In the genomic region with DNA sequence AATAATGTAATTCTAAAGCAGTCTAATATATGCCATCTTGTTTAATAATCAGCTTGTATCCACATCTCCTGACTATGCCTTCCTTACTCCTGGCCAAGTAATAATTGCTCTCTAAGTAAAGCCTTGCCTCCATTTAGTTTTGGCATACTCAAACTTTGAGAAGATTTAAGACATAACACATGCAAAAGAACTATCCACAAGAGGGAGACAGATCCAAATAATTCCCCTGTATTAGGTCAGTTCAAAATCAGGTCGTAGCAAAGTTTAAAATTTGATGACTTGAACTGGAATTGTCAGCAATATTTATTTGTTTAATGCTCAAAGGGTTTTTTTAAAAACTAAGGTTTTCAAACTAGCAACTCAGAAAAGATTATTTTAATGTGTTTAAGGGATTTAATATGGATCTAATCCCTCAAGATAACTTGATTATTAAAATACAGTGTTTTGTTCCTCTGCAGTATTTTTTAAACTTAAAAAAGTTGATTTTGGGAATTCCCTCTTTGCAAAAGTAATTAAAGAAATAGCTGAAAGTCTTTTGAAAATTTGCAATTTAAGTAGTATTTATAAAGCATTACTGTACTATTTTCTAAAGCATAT, we compare ENCODE assay signal across 8 cellular contexts.
DNase-seq lines count a peak whose midpoint lies in the region; ATAC-seq and TF ChIP-seq lines count a peak whose summit lies in the region.

No MANE protein-coding gene starts in this region.

- intact Hi-C loops in activated T-helper 1 cell treated with anti-CD3 and anti-CD28 coated beads, Interleukin-12 subunit alpha, Interleukin-12 subunit beta, Interleukin-2, Interleukin-4 antibody, amounts not matched to agents 30 ng/mL and 10 ng/mL and 1 ng/mL, durations not matched to agents 14 hours and 24 hours and 36 hours (cut with micrococcal nuclease) = loop anchor here (1.0 to 5.0 kb wide), 3 partner anchors 75 to 1074 kb away; no protein-coding TSS in a partner anchor

- TF ChIP-seq POLR2A in GM18505 (IDR thresholded peaks at IDR 0.05; ENCODE audit: borderline replicate concordance, extremely low read depth, insufficient read depth, insufficient read length) = no peak

- DNase-seq in NCI-H510A treated with DMSO at 0.1 percent for 48 hours (lab: John Stamatoyannopoulos, UW) = peak; percentile 11
- DNase-seq in NCI-H510A (lab: John Stamatoyannopoulos, UW) = no peak
- DNase-seq in NCI-H69 (lab: John Stamatoyannopoulos, UW) = peak; percentile 56
- peak; percentile 56 for DNase-seq in epithelial cell of esophagus (ENCODE audit: low read depth)
- no peak for DNase-seq in progenitor cell of endocrine pancreas (ENCODE audit: low spot score, unreplicated experiment)
- DNase-seq in NCI-H187 treated with DMSO at 0.1 percent for 48 hours (lab: John Stamatoyannopoulos, UW) = no peak
- no peak for DNase-seq in activated T-helper 1 cell treated with anti-CD3 and anti-CD28 coated beads, Interleukin-12 subunit alpha, Interleukin-12 subunit beta, Interleukin-2, Interleukin-4 antibody, amounts not matched to agents 30 ng/mL and 10 ng/mL and 1 ng/mL, durations not matched to agents 14 hours and 24 hours and 36 hours (ENCODE audit: low spot score)

- no peak overlapping the region for H3K4me3 Mint-ChIP-seq in progenitor cell of endocrine pancreas (ENCODE audit: low read depth)
- no peak overlapping the region for H3K4me3 Mint-ChIP-seq in activated T-helper 1 cell treated with anti-CD3 and anti-CD28 coated beads, Interleukin-12 subunit alpha, Interleukin-12 subunit beta, Interleukin-2, Interleukin-4 antibody, amounts not matched to agents 30 ng/mL and 10 ng/mL and 1 ng/mL, durations not matched to agents 14 hours and 24 hours and 36 hours

- H3K27ac Mint-ChIP-seq in progenitor cell of endocrine pancreas = no peak overlapping the region
- no peak overlapping the region for H3K27ac Mint-ChIP-seq in activated T-helper 1 cell treated with anti-CD3 and anti-CD28 coated beads, Interleukin-12 subunit alpha, Interleukin-12 subunit beta, Interleukin-2, Interleukin-4 antibody, amounts not matched to agents 30 ng/mL and 10 ng/mL and 1 ng/mL, durations not matched to agents 14 hours and 24 hours and 36 hours

- H3K27me3 Mint-ChIP-seq in progenitor cell of endocrine pancreas = no peaks in the 10 kb centered on the region
- H3K27me3 Mint-ChIP-seq in activated T-helper 1 cell treated with anti-CD3 and anti-CD28 coated beads, Interleukin-12 subunit alpha, Interleukin-12 subunit beta, Interleukin-2, Interleukin-4 antibody, amounts not matched to agents 30 ng/mL and 10 ng/mL and 1 ng/mL, durations not matched to agents 14 hours and 24 hours and 36 hours (ENCODE audit: insufficient read depth) = no peaks in the 10 kb centered on the region

- no peak for ATAC-seq in GM18505 (IDR thresholded peaks at IDR 0.05; ENCODE audit: unreplicated experiment)

- no peaks in the 10 kb centered on the region for H3K9me3 Mint-ChIP-seq in progenitor cell of endocrine pancreas (ENCODE audit: low read depth)
- no peaks in the 10 kb centered on the region for H3K9me3 Mint-ChIP-seq in activated T-helper 1 cell treated with anti-CD3 and anti-CD28 coated beads, Interleukin-12 subunit alpha, Interleukin-12 subunit beta, Interleukin-2, Interleukin-4 antibody, amounts not matched to agents 30 ng/mL and 10 ng/mL and 1 ng/mL, durations not matched to agents 14 hours and 24 hours and 36 hours

- H3K4me3 ChIP-seq in epithelial cell of esophagus (ENCODE audit: low read length) = no peak overlapping the region

- peak; percentile 65 for TF ChIP-seq CTCF in epithelial cell of esophagus (IDR thresholded peaks at IDR 0.05; ENCODE audit: insufficient read depth, low read depth, low read length, missing control alignments)
- TF ChIP-seq CTCF in progenitor cell of endocrine pancreas (IDR thresholded peaks at IDR 0.05; ENCODE audit: unreplicated experiment) = peak; percentile 71

- no peaks in the 10 kb centered on the region for H3K4me1 Mint-ChIP-seq in progenitor cell of endocrine pancreas (ENCODE audit: low read depth)
- no peaks in the 10 kb centered on the region for H3K4me1 Mint-ChIP-seq in activated T-helper 1 cell treated with anti-CD3 and anti-CD28 coated beads, Interleukin-12 subunit alpha, Interleukin-12 subunit beta, Interleukin-2, Interleukin-4 antibody, amounts not matched to agents 30 ng/mL and 10 ng/mL and 1 ng/mL, durations not matched to agents 14 hours and 24 hours and 36 hours (ENCODE audit: low read depth)

- H3K36me3 Mint-ChIP-seq in progenitor cell of endocrine pancreas (ENCODE audit: insufficient read depth) = no peaks in the 10 kb centered on the region
- H3K36me3 Mint-ChIP-seq in activated T-helper 1 cell treated with anti-CD3 and anti-CD28 coated beads, Interleukin-12 subunit alpha, Interleukin-12 subunit beta, Interleukin-2, Interleukin-4 antibody, amounts not matched to agents 30 ng/mL and 10 ng/mL and 1 ng/mL, durations not matched to agents 14 hours and 24 hours and 36 hours (ENCODE audit: low read depth) = no peaks in the 10 kb centered on the region

Comparison
In these comparisons a context has a peak if more than half of its experiments do, and no peak if none do; other contexts are left out.
1. DNase-seq: peak in NCI-H510A treated with DMSO at 0.1 percent for 48 hours (single experiment), NCI-H69 (single experiment) and epithelial cell of esophagus (single experiment); none in NCI-H510A (single experiment), progenitor cell of endocrine pancreas (single experiment), NCI-H187 treated with DMSO at 0.1 percent for 48 hours (single experiment) and activated T-helper 1 cell treated with anti-CD3 and anti-CD28 coated beads, Interleukin-12 subunit alpha, Interleukin-12 subunit beta, Interleukin-2, Interleukin-4 antibody, amounts not matched to agents 30 ng/mL and 10 ng/mL and 1 ng/mL, durations not matched to agents 14 hours and 24 hours and 36 hours (single experiment).